ENCODE assay signal across 10 cellular contexts in genomic region chr12:124682425-124683329, GRCh38.
DNase-seq lines count a peak whose midpoint lies in the region; ATAC-seq and TF ChIP-seq lines count a peak whose summit lies in the region.
"Had no signal": no experiment of that assay in that cellular context is flagged by ENCODE, and none has a peak within 500 bp of the region (broad histone marks: within the 10 kb centered on the region; RNA-seq: fewer than 3 reads in every experiment).

No MANE protein-coding gene starts in this region.

- no peak overlapping the region for H2BK120ac ChIP-seq in neuronal stem cell (ENCODE audit: low read depth, low read length)

- H4K91ac ChIP-seq in neuronal stem cell (ENCODE audit: low read depth, low read length, poor library complexity), result no peak overlapping the region

- no peak overlapping the region for H3K9ac ChIP-seq in neuronal stem cell (ENCODE audit: low read depth, low read length, poor library complexity)

- peak overlapping the region; percentile 65 for H2BK12ac ChIP-seq in neuronal stem cell (ENCODE audit: low read length)

- no peaks in the 10 kb centered on the region for H3K79me1 ChIP-seq in neuronal stem cell (ENCODE audit: low read depth, low read length)

- intact Hi-C loops in left ventricle myocardium inferior (cut with micrococcal nuclease) (no loop called here), Right ventricle myocardium superior (cut with DNase I) (no loop called here), esophagus muscularis mucosa (cut with DNase I) (loop anchor here (10.0 kb wide), 1 partner anchor 62 kb away; no protein-coding TSS in a partner anchor)

- DNase-seq in left ventricle myocardium inferior, result no peak
- no peak for DNase-seq in Right ventricle myocardium superior
- DNase-seq in esophagus muscularis mucosa (ENCODE audit: extremely low spot score), result no peak
- DNase-seq in neuronal stem cell (ENCODE audit: low spot score), result no peak
- DNase-seq in cerebellum (ENCODE audit: low spot score), result no peak
- DNase-seq in GM19238 (ENCODE audit: insufficient read length, low spot score), result no peak
- DNase-seq in GM10248 (ENCODE audit: extremely low spot score), result no peak
- DNase-seq: stimulated activated naive CD4-positive, alpha-beta T cell treated with Interleukin-2 at 50 U/mL for 16 hours had no signal

- no peak overlapping the region for H3K4ac ChIP-seq in neuronal stem cell (ENCODE audit: low read length)

- H3K27ac ChIP-seq in left ventricle myocardium inferior (replicated peaks) (peak overlapping the region; percentile 93), esophagus muscularis mucosa (replicated peaks in 1 of 4) (peak overlapping the region; percentile 87 to 92 (median 90)), neuronal stem cell (replicated peaks; ENCODE audit: low read length) (no peak overlapping the region)

- peak overlapping the region; percentile 60 for H3K23ac ChIP-seq in neuronal stem cell (ENCODE audit: low read depth, low read length, poor library complexity)

- H3K18ac ChIP-seq in neuronal stem cell (ENCODE audit: low read length), result peak overlapping the region; percentile 5

- H3K9me3 ChIP-seq in left ventricle myocardium inferior (replicated peaks) (peaks cover 3% of the 10 kb centered on the region), esophagus muscularis mucosa (no peaks in the 10 kb centered on the region), neuronal stem cell (replicated peaks in 1 of 2; ENCODE audit: control insufficient read depth in 2 of 2, insufficient read depth in 1 of 2, low read depth in 1 of 2, low read length in 2 of 2) (peaks cover 0 to 7% of the 10 kb centered on the region in 2 donors)
- H3K9me3 ChIP-seq: HAP-1 had no signal

- no peaks in the 10 kb centered on the region for H3K27me3 ChIP-seq in left ventricle myocardium inferior (ENCODE audit: low read depth)
- no peaks in the 10 kb centered on the region for H3K27me3 ChIP-seq in esophagus muscularis mucosa
- peaks cover 0 to 31% (median 0%) of the 10 kb centered on the region in 3 experiments for H3K27me3 ChIP-seq in neuronal stem cell (ENCODE audit: control insufficient read depth in 3 of 3, insufficient read depth in 3 of 3, low read depth in 1 of 3, low read length in 3 of 3)

- POLR2A ChIA-PET in GM10248 (lab: Yijun Ruan, JAX), result no interaction called here

- H2BK15ac ChIP-seq in neuronal stem cell (ENCODE audit: low read length), result no peak overlapping the region

- no peak overlapping the region for H2AFZ ChIP-seq in neuronal stem cell (ENCODE audit: low read length)

- TF ChIP-seq CTCF in left ventricle myocardium inferior (IDR thresholded peaks at IDR 0.05; ENCODE audit: borderline replicate concordance) (no peak), esophagus muscularis mucosa (IDR thresholded peaks at IDR 0.05) (no peak), GM10248 (IDR thresholded peaks at IDR 0.05; ENCODE audit: control extremely low read depth, extremely low read depth, low read depth, missing control alignments) (no peak)

- H3K4me3 ChIP-seq in left ventricle myocardium inferior (no peak overlapping the region), esophagus muscularis mucosa (no peak overlapping the region), neuronal stem cell (ENCODE audit: low read length in 2 of 2) (no peak overlapping the region)
- H3K4me3 ChIP-seq: HAP-1 had no signal

- H3K36me3 ChIP-seq in left ventricle myocardium inferior (no peaks in the 10 kb centered on the region), esophagus muscularis mucosa (no peaks in the 10 kb centered on the region), neuronal stem cell (replicated peaks in 1 of 2; ENCODE audit: control insufficient read depth in 2 of 2, insufficient read depth in 2 of 2, low read length in 2 of 2) (no peaks in the 10 kb centered on the region)
- H3K36me3 ChIP-seq: HAP-1 had no signal

- H2BK5ac ChIP-seq in neuronal stem cell (ENCODE audit: low read length), result no peak overlapping the region

- H3K4me1 ChIP-seq in left ventricle myocardium inferior, result peaks cover 92% of the 10 kb centered on the region
- peaks cover 54 to 94% (median 90%) of the 10 kb centered on the region in 4 donors for H3K4me1 ChIP-seq in esophagus muscularis mucosa
- H3K4me1 ChIP-seq in neuronal stem cell (ENCODE audit: control insufficient read depth in 2 of 2, insufficient read depth in 1 of 2, low read depth in 1 of 2, low read length in 2 of 2), result peaks cover 21 to 38% of the 10 kb centered on the region in 2 donors

- no peak overlapping the region for H4K8ac ChIP-seq in neuronal stem cell (ENCODE audit: low read depth, low read length)

- WGBS in esophagus muscularis mucosa, result 90% methylated on average over 20 of the region's 20 CpGs
- 100% methylated on average over 1 of the region's 20 CpGs; no CpG with 5 or more reads in 1 of the 2 donors for WGBS in neuronal stem cell (ENCODE audit: extremely low coverage in 2 of 2, insufficient read length in 2 of 2, insufficient replicate concordance in 1 of 2), 2 donors

- H3K14ac ChIP-seq in neuronal stem cell (ENCODE audit: low read length), result no peak overlapping the region

- ATAC-seq in Right ventricle myocardium superior (ENCODE audit: poor library complexity) (no peak), GM21447 (IDR thresholded peaks at IDR 0.05; ENCODE audit: unreplicated experiment) (no peak)

- H2AK5ac ChIP-seq in neuronal stem cell (ENCODE audit: low read depth, low read length), result peak overlapping the region; percentile 46

- no peak for TF ChIP-seq POLR2A in esophagus muscularis mucosa (IDR thresholded peaks at IDR 0.05; ENCODE audit: low read depth)

- CTCF ChIA-PET in GM10248 (lab: Yijun Ruan, JAX), result interaction anchor here (1.0 to 2.1 kb wide), 3 partner anchors 11 to 13 kb away, joined by 3 to 7 read pairs (median 4); no protein-coding TSS in a partner anchor

- TF ChIP-seq EP300 in esophagus muscularis mucosa (IDR thresholded peaks at IDR 0.05), result no peak

- H3K4me2 ChIP-seq in neuronal stem cell (ENCODE audit: insufficient read depth, low read length, poor library complexity, severe bottlenecking), result no peak overlapping the region
